ENCODE assay signal across 25 cellular contexts in genomic region chr14:36515105-36515593, GRCh38. TPM values are rescaled to one million over a fixed set of nuclear protein-coding genes. Genes with fewer than 3 reads are reported as not detected.
A peak's percentile ranks its signal among the peaks of the same experiment; 100 is the strongest.
DNase-seq lines count a peak whose midpoint lies in the region; ATAC-seq and TF ChIP-seq lines count a peak whose summit lies in the region.
"Had no signal": no experiment of that assay in that cellular context is flagged by ENCODE, and none has a peak within 500 bp of the region (broad histone marks: within the 10 kb centered on the region; RNA-seq: fewer than 3 reads in every experiment).

No MANE protein-coding gene starts in this region.

- peak overlapping the region; percentile 42 for H3K27ac ChIP-seq in SK-N-MC
- H3K27ac ChIP-seq in thyroid gland: peak overlapping the region; percentile 98 to 100 (median 99)
- H3K27ac ChIP-seq in tibial nerve: no peak overlapping the region
- no peak overlapping the region for H3K27ac ChIP-seq in coronary artery
- H3K27ac ChIP-seq: stomach had no signal

- 2 to 6% methylated on average over 14 of the region's 14 CpGs for WGBS in thyroid gland, 2 donors
- WGBS in tibial nerve, 2 donors: 8 to 11% methylated on average over 14 of the region's 14 CpGs

- H3K9ac ChIP-seq in SK-N-MC (ENCODE audit: insufficient read length): no peak overlapping the region

- TF ChIP-seq POLR2A in thyroid gland (IDR thresholded peaks at IDR 0.05) (no peak), tibial nerve (IDR thresholded peaks at IDR 0.05) (no peak)

- H3K27me3 ChIP-seq in thyroid gland (no peaks in the 10 kb centered on the region), tibial nerve (peaks cover 0 to 97% of the 10 kb centered on the region in 2 donors)

- H3K36me3 ChIP-seq in SK-N-MC (ENCODE audit: insufficient read depth, low read length) (no peaks in the 10 kb centered on the region), thyroid gland (peaks cover 21 to 29% of the 10 kb centered on the region in 2 donors), tibial nerve (no peaks in the 10 kb centered on the region)
- H3K36me3 ChIP-seq: stomach had no signal

- no peaks in the 10 kb centered on the region for H3K9me3 ChIP-seq in SK-N-MC (ENCODE audit: low read depth, low read length)
- no peaks in the 10 kb centered on the region for H3K9me3 ChIP-seq in thyroid gland
- no peaks in the 10 kb centered on the region for H3K9me3 ChIP-seq in tibial nerve
- H3K9me3 ChIP-seq: stomach had no signal

- no peaks in the 10 kb centered on the region for H3K4me1 ChIP-seq in thyroid gland
- peaks cover 0 to 47% (median 19%) of the 10 kb centered on the region in 4 donors for H3K4me1 ChIP-seq in tibial nerve

- TF ChIP-seq EP300 in tibial nerve (IDR thresholded peaks at IDR 0.05): no peak

- intact Hi-C loops in thyroid gland (cut with DNase I): loop anchor here (5.0 kb wide), 2 partner anchors 198 to 243 kb away; no protein-coding TSS in a partner anchor

- ATAC-seq in omental fat pad (ENCODE audit: low FRiP score): no peak
- ATAC-seq: esophagus mucosa, PC-3 had no signal

- DNase-seq in NCI-H2029 (lab: John Stamatoyannopoulos, UW) (peak; percentile 76), NCI-H2029 treated with DMSO at 0.1 percent for 48 hours (lab: John Stamatoyannopoulos, UW) (no peak), NCI-H1417 treated with DMSO at 0.1 percent for 48 hours (lab: John Stamatoyannopoulos, UW) (peak; percentile 47), SK-N-MC (ENCODE audit: low read depth, low spot score) (no peak), thyroid gland (peak; percentile 46 to 60), omental fat pad (ENCODE audit: low spot score) (no peak), tibial nerve (ENCODE audit: low spot score in 2 of 2) (no peak), coronary artery (ENCODE audit: low spot score) (no peak)
- DNase-seq: activated CD4-positive, alpha-beta memory T cell treated with anti-CD3 and anti-CD28 coated beads for 36 hours; activated naive CD4-positive, alpha-beta T cell treated with anti-CD3 and anti-CD28 coated beads, Interleukin-2, amount 50 U/mL, for 16 hours; activated T-cell treated with anti-CD3 and anti-CD28 coated beads, Interleukin-2, amount 50 U/mL, for 1 hour; cerebellar nuclear complex; COR-L47; effector CD4-positive, alpha-beta T cell; hippocampal formation; mammary epithelial cell; NCI-H1694 treated with DMSO at 0.1 percent for 48 hours; PC-3; stimulated activated CD4-positive, alpha-beta T cell treated with anti-CD3 and anti-CD28 coated beads, Interleukin-4, amount 100 ng/mL, for 4 hours; stomach had no signal

- no peak overlapping the region for H3K4me3 ChIP-seq in SK-N-MC
- H3K4me3 ChIP-seq in thyroid gland (replicated peaks in 1 of 3): peak overlapping the region; percentile 11 to 87 (median 81)
- no peak overlapping the region for H3K4me3 ChIP-seq in tibial nerve
- H3K4me3 ChIP-seq in coronary artery: no peak overlapping the region
- H3K4me3 ChIP-seq: stomach had no signal

- TF ChIP-seq CTCF in thyroid gland (IDR thresholded peaks at IDR 0.05): no peak
- no peak for TF ChIP-seq CTCF in omental fat pad (IDR thresholded peaks at IDR 0.05)
- no peak for TF ChIP-seq CTCF in tibial nerve (IDR thresholded peaks at IDR 0.05)
- TF ChIP-seq CTCF in coronary artery (IDR thresholded peaks at IDR 0.05): no peak

RNA-seq across cellular contexts. Expression of gene NKX2-1, which starts 4.9 kb away (rescaled TPM):
- 100 to 1,000 TPM; 209 to 375 (median 310) TPM for total RNA-seq in thyroid gland
- not detected for total RNA-seq in omental fat pad
- not detected for total RNA-seq in tibial nerve
- total RNA-seq: A172; activated CD4-positive, alpha-beta memory T cell treated with anti-CD3 and anti-CD28 coated beads for 36 hours; esophagus mucosa; mammary epithelial cell; MCF 10A; PC-3; renal cortical epithelial cell; SK-MEL-5 had no signal

Comparison
In these comparisons a context has a peak if more than half of its experiments do, and no peak if none do; other contexts are left out.
1. DNase-seq: peak in NCI-H2029 (single experiment), NCI-H1417 treated with DMSO at 0.1 percent for 48 hours (single experiment) and thyroid gland (2 of 2); none in NCI-H2029 treated with DMSO at 0.1 percent for 48 hours (single experiment), SK-N-MC (single experiment), omental fat pad (single experiment), tibial nerve (0 of 2) and coronary artery (single experiment).
2. H3K27ac ChIP-seq: peak in SK-N-MC (single experiment) and thyroid gland (3 of 3); none in tibial nerve (0 of 4) and coronary artery (0 of 2).
3. H3K4me3 ChIP-seq: peak in thyroid gland (3 of 3); none in SK-N-MC (single experiment), tibial nerve (0 of 4) and coronary artery (single experiment).
4. RNA of gene NKX2-1, which starts 4.9 kb away (total RNA-seq): 209 to 375 TPM in thyroid gland; not detected in omental fat pad and not detected in tibial nerve; every median in the first group is over 100 times any median in the second.